ENCODE assay signal across 21 cellular contexts in the genomic region with DNA sequence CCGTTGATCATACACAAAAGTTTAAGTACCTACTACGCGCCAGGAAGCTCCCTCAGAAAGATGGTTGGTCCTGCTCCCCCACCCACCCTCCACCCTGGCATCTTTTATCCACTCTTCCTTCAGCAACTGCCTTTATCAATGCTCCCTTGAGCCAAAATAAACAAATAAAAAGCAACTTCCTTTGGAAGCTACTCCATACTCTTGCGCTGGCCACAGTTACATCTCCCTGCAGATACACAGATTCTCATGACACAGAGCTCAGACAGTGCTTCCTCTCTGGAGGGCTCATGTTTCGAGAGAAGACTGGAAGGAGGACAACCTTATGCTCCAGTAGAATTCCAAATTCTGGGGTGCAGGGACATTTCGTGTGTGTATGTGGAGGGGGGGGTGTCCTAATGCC. TPM values are rescaled to one million over a fixed set of nuclear protein-coding genes. Genes with fewer than 3 reads are reported as not detected.
DNase-seq lines count a peak whose midpoint lies in the region; ATAC-seq and TF ChIP-seq lines count a peak whose summit lies in the region.
"Had no signal": no experiment of that assay in that cellular context is flagged by ENCODE, and none has a peak within 500 bp of the region (broad histone marks: within the 10 kb centered on the region; RNA-seq: fewer than 3 reads in every experiment).

No MANE protein-coding gene starts in this region.

- H4K20me1 ChIP-seq in mammary epithelial cell (ENCODE audit: insufficient read depth, low read length) (no peaks in the 10 kb centered on the region), PC-3 (ENCODE audit: low read length) (no peaks in the 10 kb centered on the region), fibroblast of lung (ENCODE audit: control insufficient read depth, extremely low read depth, insufficient read depth, low read length) (no peaks in the 10 kb centered on the region)

- H3K4me1 Mint-ChIP-seq in MCF 10A (ENCODE audit: insufficient read depth, unreplicated experiment) (peaks cover 33% of the 10 kb centered on the region), HFFc6 (ENCODE audit: low read depth) (peaks cover 21% of the 10 kb centered on the region)

- H3K4me3 ChIP-seq in mammary epithelial cell (replicated peaks in 1 of 3; ENCODE audit: insufficient read depth in 1 of 3, low read depth in 2 of 3, low read length in 3 of 3) (no peak overlapping the region), PC-3 (ENCODE audit: low read length) (no peak overlapping the region), fibroblast of lung (replicated peaks in 1 of 4; ENCODE audit: control extremely low read depth in 1 of 4, insufficient read depth in 1 of 4, low read depth in 3 of 4, low read length in 4 of 4) (no peak overlapping the region)
- H3K4me3 ChIP-seq: SK-N-MC had no signal

- H3K36me3 ChIP-seq in mammary epithelial cell (ENCODE audit: insufficient read depth, low read length) (no peaks in the 10 kb centered on the region), PC-3 (ENCODE audit: low read depth, low read length) (no peaks in the 10 kb centered on the region), fibroblast of lung (ENCODE audit: control insufficient read depth, insufficient read depth, low read length) (no peaks in the 10 kb centered on the region)

- H3K27ac ChIP-seq in mammary epithelial cell (ENCODE audit: insufficient read depth, low read depth, low read length) (no peak overlapping the region), PC-3 (ENCODE audit: low read length) (no peak overlapping the region), fibroblast of lung (ENCODE audit: insufficient read depth, low read length) (no peak overlapping the region)
- H3K27ac ChIP-seq: SK-N-MC had no signal

- H3K9ac ChIP-seq in mammary epithelial cell (ENCODE audit: insufficient read depth, low read length) (no peak overlapping the region), PC-3 (ENCODE audit: low read length) (no peak overlapping the region), fibroblast of lung (ENCODE audit: insufficient read depth, low read length) (no peak overlapping the region)

- DNase-seq in MCF 10A (ENCODE audit: unreplicated experiment): no peak
- no peak for DNase-seq in mammary epithelial cell
- DNase-seq in PC-3: peak; percentile 27
- DNase-seq in fibroblast of lung (ENCODE audit: low read depth in 2 of 2): peak; percentile 33 to 47
- DNase-seq in D341Med (ENCODE audit: low spot score): no peak
- no peak for DNase-seq in HFFc6
- DNase-seq: ACHN; AML-193; DMS79 treated with DMSO at 0.1 percent for 48 hours; H7; Karpas-422; NCI-H187; NCI-H2107; NCI-H226; NCI-H526 treated with DMSO at 0.1 percent for 48 hours; NK-92 treated with Interleukin-12 subunit alpha and Interleukin-12 subunit beta, amount 100 ng/mL, for 24 hours; SHP77 had no signal

- H3K79me2 ChIP-seq in mammary epithelial cell (ENCODE audit: insufficient read depth, low read length): peaks cover 11% of the 10 kb centered on the region
- peaks cover 11% of the 10 kb centered on the region for H3K79me2 ChIP-seq in PC-3 (ENCODE audit: low read length)
- no peaks in the 10 kb centered on the region for H3K79me2 ChIP-seq in fibroblast of lung (ENCODE audit: control insufficient read depth, insufficient read depth, low read length)

- H3K4me1 ChIP-seq in mammary epithelial cell (ENCODE audit: insufficient read depth, low read length): peaks cover 28% of the 10 kb centered on the region
- H3K4me1 ChIP-seq in PC-3 (ENCODE audit: insufficient read depth, low read length): peaks cover 10% of the 10 kb centered on the region
- H3K4me1 ChIP-seq in fibroblast of lung (ENCODE audit: control insufficient read depth, extremely low read depth, insufficient read depth, low read length): peaks cover 2% of the 10 kb centered on the region

- no peaks in the 10 kb centered on the region for H3F3A ChIP-seq in PC-3 (ENCODE audit: low read length, unreplicated experiment)

- intact Hi-C loops in MCF 10A (cut with micrococcal nuclease): loop anchor here (1.0 to 10.0 kb wide), 2 partner anchors 71 to 145 kb away; a partner anchor contains a TSS
- intact Hi-C loops in mammary epithelial cell (cut with micrococcal nuclease): loop anchor here (2.0 kb wide), 2 partner anchors 257 to 441 kb away; no protein-coding TSS in a partner anchor
- intact Hi-C loops in PC-3 (cut with micrococcal nuclease): loop anchor here (5.0 kb wide), 1 partner anchor 47 kb away; no protein-coding TSS in a partner anchor

- no peaks in the 10 kb centered on the region for H3K27me3 ChIP-seq in mammary epithelial cell (ENCODE audit: insufficient read depth, low read length)
- H3K27me3 ChIP-seq in PC-3 (ENCODE audit: low read length): no peaks in the 10 kb centered on the region
- no peaks in the 10 kb centered on the region for H3K27me3 ChIP-seq in fibroblast of lung (ENCODE audit: control insufficient read depth, insufficient read depth, low read length)

- CTCF ChIA-PET in MCF 10A (lab: Yijun Ruan, JAX) (interaction anchor here (0.8 to 6.2 kb wide), 8 partner anchors 15 to 338 kb away, joined by 3 to 56 read pairs (median 8); no protein-coding TSS in a partner anchor), mammary epithelial cell (lab: Charles Lee; ENCODE audit: low non-redundant PET) (no interaction called here), PC-3 (lab: Charles Lee) (no interaction called here)

- no peaks in the 10 kb centered on the region for H3K9me2 ChIP-seq in PC-3 (replicated peaks; ENCODE audit: low read length)

- H3K4me2 ChIP-seq in mammary epithelial cell (ENCODE audit: insufficient read depth, low read depth, low read length) (no peak overlapping the region), PC-3 (ENCODE audit: low read length) (no peak overlapping the region), fibroblast of lung (ENCODE audit: extremely low read depth, insufficient read depth, low read length) (no peak overlapping the region)

- 84% methylated on average over 5 of the region's 6 CpGs for WGBS in mammary epithelial cell (ENCODE audit: low coverage, missing lambda C conversion rate)

- H3K36me3 Mint-ChIP-seq in MCF 10A (ENCODE audit: insufficient read depth, unreplicated experiment) (peaks cover 5% of the 10 kb centered on the region), HFFc6 (ENCODE audit: low read depth) (no peaks in the 10 kb centered on the region)
- H3K36me3 Mint-ChIP-seq: CD14-positive monocyte had no signal

- ATAC-seq in PC-3 (no peak), HG03520 (IDR thresholded peaks at IDR 0.05; ENCODE audit: unreplicated experiment) (no peak)

- POLR2A ChIA-PET in MCF 10A (lab: Yijun Ruan, JAX) (interaction anchor here (0.7 to 2.9 kb wide), 4 partner anchors 14 to 1131 kb away, joined by 3 to 10 read pairs (median 6); no protein-coding TSS in a partner anchor), PC-3 (lab: Charles Lee; ENCODE audit: unreplicated experiment) (no interaction called here)

- TF ChIP-seq CTCF in MCF 10A (IDR thresholded peaks at IDR 0.05; ENCODE audit: unreplicated experiment) (no peak), mammary epithelial cell (conservative IDR thresholded peaks at IDR 0.05 in 1 of 2, IDR thresholded peaks at IDR 0.05 in 1 of 2; ENCODE audit: extremely low read depth in 1 of 2, insufficient read depth in 1 of 2, low read depth in 1 of 2, low read length in 2 of 2) (no peak), PC-3 (conservative IDR thresholded peaks at IDR 0.05; ENCODE audit: low read depth, low read length) (no peak), fibroblast of lung (conservative IDR thresholded peaks at IDR 0.05 in 1 of 2, IDR thresholded peaks at IDR 0.05 in 1 of 2; ENCODE audit: low read depth in 1 of 2, low read length in 2 of 2) (no peak), HFFc6 (IDR thresholded peaks at IDR 0.05) (no peak)

- no peak overlapping the region for H3K4me3 Mint-ChIP-seq in MCF 10A (ENCODE audit: unreplicated experiment)
- H3K4me3 Mint-ChIP-seq in HFFc6: no peak overlapping the region
- H3K4me3 Mint-ChIP-seq: CD14-positive monocyte had no signal

- H3K9me3 ChIP-seq in mammary epithelial cell (replicated peaks; ENCODE audit: insufficient read depth, low read length) (no peaks in the 10 kb centered on the region), PC-3 (ENCODE audit: low read length) (no peaks in the 10 kb centered on the region), fibroblast of lung (ENCODE audit: control insufficient read depth, insufficient read depth, low read depth, low read length) (no peaks in the 10 kb centered on the region)

- H2AFZ ChIP-seq in mammary epithelial cell (ENCODE audit: low read depth, low read length): no peak overlapping the region
- no peak overlapping the region for H2AFZ ChIP-seq in PC-3 (ENCODE audit: low read length)
- no peak overlapping the region for H2AFZ ChIP-seq in fibroblast of lung (ENCODE audit: low read length)

- BruUV-seq in MCF 10A (replicated peaks; lab: Mats Ljungman, UMichigan): no TSS peak
- no TSS peak for BruUV-seq in mammary epithelial cell (replicated peaks; lab: Mats Ljungman, UMichigan)
- BruUV-seq in PC-3 (replicated peaks; lab: Mats Ljungman, UMichigan): no TSS peak

- H3K27me3 Mint-ChIP-seq in MCF 10A (ENCODE audit: insufficient read depth, unreplicated experiment) (no peaks in the 10 kb centered on the region), HFFc6 (ENCODE audit: insufficient read depth) (peaks cover 12% of the 10 kb centered on the region)

- dilution Hi-C loops in mammary epithelial cell (cut with HindIII; ENCODE audit: low sequenced_read_pairs): no loop called here

- H3K27ac Mint-ChIP-seq in MCF 10A (ENCODE audit: low read depth, unreplicated experiment): peak overlapping the region; percentile 49
- H3K27ac Mint-ChIP-seq in HFFc6: no peak overlapping the region
- H3K27ac Mint-ChIP-seq: CD14-positive monocyte had no signal

- in situ Hi-C loops in mammary epithelial cell (cut with MboI; ENCODE audit: low sequenced_read_pairs in 2 of 2): no loop called here

- H3K9me3 Mint-ChIP-seq in MCF 10A (ENCODE audit: unreplicated experiment): no peaks in the 10 kb centered on the region
- no peaks in the 10 kb centered on the region for H3K9me3 Mint-ChIP-seq in HFFc6
- H3K9me3 Mint-ChIP-seq: CD14-positive monocyte, IgD-negative memory B cell had no signal

RNA-seq across cellular contexts. Expression of a gene that starts 3.8 kb away (rescaled TPM):
- 23.8 and 25.0 TPM in 2 replicates for total RNA-seq in MCF 10A (2022)
- 10 to 100 TPM; 28.8 to 35.2 TPM for total RNA-seq in mammary epithelial cell
- 42.2 TPM for polyA plus RNA-seq in mammary epithelial cell
- polyA minus RNA-seq in mammary epithelial cell: 39.5 TPM
- total RNA-seq in PC-3 (2014; rRNA removed): 24.6 and 27.3 TPM in 2 replicates
- 9.8 and 13.7 TPM in 2 replicates for total RNA-seq in fibroblast of lung
- polyA plus RNA-seq in fibroblast of lung: 26.7 and 28.4 TPM in 2 replicates
- polyA plus RNA-seq in fibroblast of lung (2012): 36.0 and 36.7 TPM in 2 replicates
- 57.1 and 64.4 TPM in 2 replicates for polyA minus RNA-seq in fibroblast of lung (ENCODE audit: low replicate concordance)
- 10 to 100 TPM; 20.7 to 37.3 (median 30.9) TPM for total RNA-seq in HFFc6 (2021; fragmentation: NEBNext Ultra II Directional; extraction: Animal tissue kit (Norgen Biotek cat#: 25700))

Comparison
In these comparisons a context has a peak if more than half of its experiments do, and no peak if none do; other contexts are left out.
1. DNase-seq: peak in PC-3 (single experiment) and fibroblast of lung (2 of 2); none in MCF 10A (single experiment), mammary epithelial cell (single experiment), D341Med (single experiment) and HFFc6 (single experiment).